8 cellular contexts compared by ENCODE assay signal in genomic region chr5:111513175-111513520, GRCh38. TPM values are rescaled to one million over a fixed set of nuclear protein-coding genes. Genes with fewer than 3 reads are reported as not detected.
DNase-seq lines count a peak whose midpoint lies in the region; ATAC-seq and TF ChIP-seq lines count a peak whose summit lies in the region.

No MANE protein-coding gene starts in this region.

- no peaks in the 10 kb centered on the region for H3K36me3 ChIP-seq in left ventricle myocardium inferior
- H3K36me3 ChIP-seq in vagina: no peaks in the 10 kb centered on the region

- H3K9me3 ChIP-seq in left ventricle myocardium inferior (replicated peaks): no peaks in the 10 kb centered on the region
- H3K9me3 ChIP-seq in vagina: no peaks in the 10 kb centered on the region

- in situ Hi-C loops in astrocyte of the spinal cord (cut with HindIII; ENCODE audit: low sequenced_read_pairs): no loop called here

- no peaks in the 10 kb centered on the region for H3K36me3 Mint-ChIP-seq in memory B cell

- H3K27me3 ChIP-seq in left ventricle myocardium inferior (ENCODE audit: low read depth) (no peaks in the 10 kb centered on the region), vagina (no peaks in the 10 kb centered on the region)

- peak overlapping the region; percentile 94 for H3K27ac Mint-ChIP-seq in memory B cell

- H3K27ac ChIP-seq in left ventricle myocardium inferior (replicated peaks): peak overlapping the region; percentile 82
- H3K27ac ChIP-seq in vagina: peak overlapping the region; percentile 92

- H3K4me3 Mint-ChIP-seq in memory B cell: peak overlapping the region; percentile 100

- H3K4me1 ChIP-seq in left ventricle myocardium inferior: peaks cover 22% of the 10 kb centered on the region
- H3K4me1 ChIP-seq in vagina: peaks cover 18% of the 10 kb centered on the region

- H3K9me3 Mint-ChIP-seq in memory B cell: no peaks in the 10 kb centered on the region

- H3K4me3 ChIP-seq in left ventricle myocardium inferior (peak overlapping the region; percentile 77), astrocyte of the spinal cord (ENCODE audit: low read depth, low read length) (peak overlapping the region; percentile 92), vagina (peak overlapping the region; percentile 78 to 86)

- intact Hi-C loops in left ventricle myocardium inferior (cut with micrococcal nuclease) (no loop called here), cardiac septum (cut with DNase I) (loop anchor here (5.0 kb wide), 1 partner anchor 904 kb away; the partner anchor contains the start of gene EPB41L4A), vagina (cut with DNase I) (no loop called here)

- no peak for TF ChIP-seq CTCF in left ventricle myocardium inferior (IDR thresholded peaks at IDR 0.05; ENCODE audit: borderline replicate concordance)
- no peak for TF ChIP-seq CTCF in astrocyte of the spinal cord (IDR thresholded peaks at IDR 0.05; ENCODE audit: low read depth, low read length)
- no peak for TF ChIP-seq CTCF in vagina (IDR thresholded peaks at IDR 0.05)

- TF ChIP-seq POLR2A in vagina (IDR thresholded peaks at IDR 0.05): no peak

- no peak for DNase-seq in left ventricle myocardium inferior
- DNase-seq in cardiac septum (ENCODE audit: low spot score): no peak
- no peak for DNase-seq in astrocyte of the spinal cord (ENCODE audit: low read depth, low spot score)
- DNase-seq in memory B cell (ENCODE audit: low spot score in 2 of 2): no peak
- DNase-seq in vagina (ENCODE audit: extremely low spot score in 2 of 2): no peak

- H3K27me3 Mint-ChIP-seq in memory B cell: no peaks in the 10 kb centered on the region

- ATAC-seq in memory B cell (ENCODE audit: low read depth) (no peak), HG03342 (IDR thresholded peaks at IDR 0.05; ENCODE audit: unreplicated experiment) (no peak), GM19455 (IDR thresholded peaks at IDR 0.05; ENCODE audit: unreplicated experiment) (no peak), HG03571 (IDR thresholded peaks at IDR 0.05; ENCODE audit: unreplicated experiment) (no peak)

- peaks cover 15% of the 10 kb centered on the region for H3K4me1 Mint-ChIP-seq in memory B cell

RNA-seq across cellular contexts. Expression of gene STARD4, which starts 0.8 kb away (rescaled TPM):
- total RNA-seq in left ventricle myocardium inferior (5.6 TPM), cardiac septum (11.7 TPM), vagina (18.9 TPM)
